ENCODE assay signal across 13 cellular contexts in genomic region chr13:47955836-47956235, GRCh38.
"Had no signal": no experiment of that assay in that cellular context is flagged by ENCODE, and none has a peak within 500 bp of the region (broad histone marks: within the 10 kb centered on the region; RNA-seq: fewer than 3 reads in every experiment).

No MANE protein-coding gene starts in this region.

- H3K4me1 Mint-ChIP-seq: activated naive CD8-positive, alpha-beta T cell treated with anti-CD3 and anti-CD28 coated beads, Interleukin-2, amount 10 ng/mL, durations not matched to agents 7 days and 5 days; neural crest cell had no signal

- DNase-seq: activated CD4-positive, alpha-beta T cell treated with anti-CD3 and anti-CD28 coated beads for 36 hours; activated CD8-positive, alpha-beta memory T cell treated with anti-CD3 and anti-CD28 coated beads, Interleukin-2, amount 50 U/mL, for 4 hours; activated CD8-positive, alpha-beta T cell treated with anti-CD3 and anti-CD28 coated beads for 36 hours; activated naive CD8-positive, alpha-beta T cell treated with anti-CD3 and anti-CD28 coated beads, Interleukin-2, amount 10 ng/mL, durations not matched to agents 7 days and 5 days; activated T-cell treated with anti-CD3 and anti-CD28 coated beads, Interleukin-2, amount 50 U/mL, for 72 hours; anterior cingulate cortex; hypothalamus; kidney glomerular epithelial cell; ovary; stimulated activated CD4-positive, alpha-beta T cell treated with anti-CD3 and anti-CD28 coated beads, Interleukin-12 subunit alpha, Interleukin-12 subunit beta, amount 100 ng/mL, for 4 hours; WERI-Rb-1 had no signal

- ATAC-seq: activated CD4-positive, alpha-beta T cell treated with anti-CD3 and anti-CD28 coated beads for 36 hours; activated CD8-positive, alpha-beta T cell treated with anti-CD3 and anti-CD28 coated beads for 36 hours; activated T-cell treated with anti-CD3 and anti-CD28 coated beads, Interleukin-2, amount 50 U/mL, for 72 hours had no signal

- H3K27me3 Mint-ChIP-seq: activated CD4-positive, alpha-beta T cell treated with anti-CD3 and anti-CD28 coated beads for 36 hours; activated CD8-positive, alpha-beta T cell treated with anti-CD3 and anti-CD28 coated beads for 36 hours; activated naive CD8-positive, alpha-beta T cell treated with anti-CD3 and anti-CD28 coated beads, Interleukin-2, amount 10 ng/mL, durations not matched to agents 7 days and 5 days; stimulated activated naive CD8-positive, alpha-beta T cell treated with anti-CD3 and anti-CD28 coated beads, Interleukin-15, Interleukin-2, amounts not matched to agents 100 ng/mL and 50 ng/mL, for 24 hours had no signal

- H3K27ac Mint-ChIP-seq: activated CD4-positive, alpha-beta T cell treated with anti-CD3 and anti-CD28 coated beads for 36 hours; activated CD8-positive, alpha-beta T cell treated with anti-CD3 and anti-CD28 coated beads for 36 hours; activated naive CD8-positive, alpha-beta T cell treated with anti-CD3 and anti-CD28 coated beads, Interleukin-2, amount 10 ng/mL, durations not matched to agents 7 days and 5 days; activated T-cell treated with anti-CD3 and anti-CD28 coated beads, Interleukin-2, amount 50 U/mL, for 72 hours; stimulated activated naive CD8-positive, alpha-beta T cell treated with anti-CD3 and anti-CD28 coated beads, Interleukin-15, Interleukin-2, amounts not matched to agents 100 ng/mL and 50 ng/mL, for 24 hours had no signal

- H3K4me3 Mint-ChIP-seq: activated CD4-positive, alpha-beta T cell treated with anti-CD3 and anti-CD28 coated beads for 36 hours; activated CD8-positive, alpha-beta T cell treated with anti-CD3 and anti-CD28 coated beads for 36 hours; activated naive CD8-positive, alpha-beta T cell treated with anti-CD3 and anti-CD28 coated beads, Interleukin-2, amount 10 ng/mL, durations not matched to agents 7 days and 5 days; activated T-cell treated with anti-CD3 and anti-CD28 coated beads, Interleukin-2, amount 50 U/mL, for 72 hours; neural crest cell; stimulated activated naive CD8-positive, alpha-beta T cell treated with anti-CD3 and anti-CD28 coated beads, Interleukin-15, Interleukin-2, amounts not matched to agents 100 ng/mL and 50 ng/mL, for 24 hours had no signal
